In genomic region chr11:17394743-17395390, GRCh38 we compare ENCODE assay signal across 26 cellular contexts. TPM values are rescaled to one million over a fixed set of nuclear protein-coding genes. Genes with fewer than 3 reads are reported as not detected.
"Had no signal": no experiment of that assay in that cellular context is flagged by ENCODE, and none has a peak within 500 bp of the region (broad histone marks: within the 10 kb centered on the region; RNA-seq: fewer than 3 reads in every experiment).

No MANE protein-coding gene starts in this region.

- H3K36me3 Mint-ChIP-seq: activated CD4-positive, alpha-beta memory T cell treated with anti-CD3 and anti-CD28 coated beads for 36 hours; activated naive CD4-positive, alpha-beta T cell treated with anti-CD3 and anti-CD28 coated beads, Interleukin-2, amount 50 U/mL, for 24 hours; immature natural killer cell had no signal

- H3K9me3 Mint-ChIP-seq: activated CD4-positive, alpha-beta memory T cell treated with anti-CD3 and anti-CD28 coated beads for 36 hours; activated CD4-positive, alpha-beta T cell treated with anti-CD3 and anti-CD28 coated beads, Interleukin-2, amount 10 ng/mL, durations not matched to agents 24 days and 14 days; activated naive CD4-positive, alpha-beta T cell treated with anti-CD3 and anti-CD28 coated beads, Interleukin-2, amount 50 U/mL, for 24 hours; activated naive CD8-positive, alpha-beta T cell treated with anti-CD3 and anti-CD28 coated beads, Interleukin-2, amount 50 U/mL, for 24 hours; activated T-cell treated with anti-CD3 and anti-CD28 coated beads, Interleukin-2, amount 50 U/mL, for 24 hours; immature natural killer cell; nephron; stimulated activated effector memory CD8-positive, alpha-beta T cell treated with anti-CD3 and anti-CD28 coated beads, Interleukin-12 subunit alpha, Interleukin-12 subunit beta, amount 100 ng/mL, for 72 hours had no signal

- H3K27me3 Mint-ChIP-seq: activated CD4-positive, alpha-beta memory T cell treated with anti-CD3 and anti-CD28 coated beads for 36 hours; activated naive CD4-positive, alpha-beta T cell treated with anti-CD3 and anti-CD28 coated beads, Interleukin-2, amount 50 U/mL, for 24 hours; activated naive CD8-positive, alpha-beta T cell treated with anti-CD3 and anti-CD28 coated beads, Interleukin-2, amount 50 U/mL, for 24 hours; activated T-cell treated with anti-CD3 and anti-CD28 coated beads, Interleukin-2, amount 50 U/mL, for 24 hours had no signal

- H3K4me1 Mint-ChIP-seq: activated naive CD4-positive, alpha-beta T cell treated with anti-CD3 and anti-CD28 coated beads, Interleukin-2, amount 50 U/mL, for 24 hours; nephron had no signal

- DNase-seq: activated CD4-positive, alpha-beta memory T cell treated with anti-CD3 and anti-CD28 coated beads for 36 hours; activated CD4-positive, CD25-positive, alpha-beta regulatory T cell treated with anti-CD3 and anti-CD28 coated beads, Interleukin-2, amount 50 U/mL, for 72 hours; activated CD8-positive, alpha-beta memory T cell treated with anti-CD3 and anti-CD28 coated beads, Interleukin-2, amount 50 U/mL, for 48 hours; activated gamma-delta T cell; activated naive CD8-positive, alpha-beta T cell treated with anti-CD3 and anti-CD28 coated beads, Interleukin-2, amount 50 U/mL, for 24 hours; activated T-cell treated with anti-CD3 and anti-CD28 coated beads, Interleukin-2, amount 50 U/mL, for 24 hours; central memory CD4-positive, alpha-beta T cell; foreskin keratinocyte; heart left ventricle; hypothalamus; immature natural killer cell; kidney; left colon; mammary epithelial cell; nucleus accumbens; pancreas; psoas muscle; sigmoid colon; small intestine; stimulated activated CD4-positive, alpha-beta T cell treated with anti-CD3 and anti-CD28 coated beads, Interleukin-4, amount 100 ng/mL, for 24 hours; T1000; WERI-Rb-1 had no signal

- H3K4me3 Mint-ChIP-seq: activated CD4-positive, alpha-beta memory T cell treated with anti-CD3 and anti-CD28 coated beads for 36 hours; activated CD4-positive, alpha-beta T cell treated with anti-CD3 and anti-CD28 coated beads, Interleukin-2, amount 10 ng/mL, durations not matched to agents 24 days and 14 days; activated naive CD4-positive, alpha-beta T cell treated with anti-CD3 and anti-CD28 coated beads, Interleukin-2, amount 50 U/mL, for 24 hours; activated naive CD8-positive, alpha-beta T cell treated with anti-CD3 and anti-CD28 coated beads, Interleukin-2, amount 50 U/mL, for 24 hours; activated T-cell treated with anti-CD3 and anti-CD28 coated beads, Interleukin-2, amount 50 U/mL, for 24 hours; immature natural killer cell; nephron; stimulated activated effector memory CD8-positive, alpha-beta T cell treated with anti-CD3 and anti-CD28 coated beads, Interleukin-12 subunit alpha, Interleukin-12 subunit beta, amount 100 ng/mL, for 72 hours had no signal

- ATAC-seq: activated naive CD8-positive, alpha-beta T cell treated with anti-CD3 and anti-CD28 coated beads, Interleukin-2, amount 50 U/mL, for 24 hours; foreskin keratinocyte; heart left ventricle; left colon; pancreas; psoas muscle; stimulated activated effector memory CD8-positive, alpha-beta T cell treated with anti-CD3 and anti-CD28 coated beads, Interleukin-12 subunit alpha, Interleukin-12 subunit beta, amount 100 ng/mL, for 72 hours had no signal

- H3K27ac Mint-ChIP-seq: activated CD4-positive, alpha-beta memory T cell treated with anti-CD3 and anti-CD28 coated beads for 36 hours; activated CD4-positive, alpha-beta T cell treated with anti-CD3 and anti-CD28 coated beads, Interleukin-2, amount 10 ng/mL, durations not matched to agents 24 days and 14 days; activated naive CD4-positive, alpha-beta T cell treated with anti-CD3 and anti-CD28 coated beads, Interleukin-2, amount 50 U/mL, for 24 hours; activated naive CD8-positive, alpha-beta T cell treated with anti-CD3 and anti-CD28 coated beads, Interleukin-2, amount 50 U/mL, for 24 hours; activated T-cell treated with anti-CD3 and anti-CD28 coated beads, Interleukin-2, amount 50 U/mL, for 24 hours; immature natural killer cell; nephron; stimulated activated effector memory CD8-positive, alpha-beta T cell treated with anti-CD3 and anti-CD28 coated beads, Interleukin-12 subunit alpha, Interleukin-12 subunit beta, amount 100 ng/mL, for 72 hours had no signal

RNA-seq across cellular contexts. Expression of gene KCNJ11, which starts 6.4 kb away (rescaled TPM):
- total RNA-seq: mammary epithelial cell had no signal
